In the genomic region with DNA sequence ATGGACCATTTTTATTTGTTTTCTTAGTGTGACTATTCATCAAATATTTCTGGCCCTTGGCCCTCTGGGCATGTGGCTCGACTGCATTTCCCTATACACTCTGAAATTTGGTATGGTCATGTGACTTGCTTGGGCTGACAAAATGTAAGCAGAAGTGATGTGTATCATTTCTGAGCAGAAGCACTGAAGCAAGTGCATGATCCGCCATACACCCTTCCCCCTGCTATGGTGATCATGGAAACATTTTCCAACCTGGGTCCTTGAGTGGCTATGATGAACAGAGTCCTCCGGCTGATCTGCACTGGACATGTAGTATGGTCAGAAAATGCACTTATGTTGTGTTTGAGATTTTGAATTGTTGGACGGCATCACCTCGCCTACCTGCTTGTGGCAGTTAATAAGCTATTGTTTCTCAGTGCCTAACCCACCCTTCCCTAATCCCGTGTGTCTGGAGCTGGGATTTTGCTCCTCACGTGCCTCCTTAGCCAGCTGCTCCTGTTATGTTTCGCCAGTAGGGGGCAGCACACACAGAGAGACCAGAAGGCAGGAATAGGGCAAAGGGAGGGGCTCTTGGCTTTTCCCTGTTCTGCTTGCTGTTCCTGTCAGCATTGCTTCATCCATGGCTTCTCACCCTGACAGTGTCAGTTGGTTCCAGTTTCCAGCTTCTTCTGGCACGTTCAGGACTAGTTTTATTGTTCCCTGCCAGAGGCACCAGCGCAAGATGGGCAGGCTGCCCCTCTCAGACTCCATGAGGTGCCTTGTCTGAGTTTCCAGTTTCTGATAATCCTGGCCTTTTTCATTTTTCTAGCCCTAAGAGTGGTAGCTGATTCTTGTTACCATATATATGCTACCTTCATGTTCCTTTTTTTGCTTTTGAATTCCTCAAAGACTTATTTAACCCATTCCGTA, we compare ENCODE assay signal across 8 cellular contexts.
DNase-seq lines count a peak whose midpoint lies in the region; ATAC-seq, FAIRE-seq and TF ChIP-seq lines count a peak whose summit lies in the region.

No MANE protein-coding gene starts in this region.

- peak in 1 of 5 experiments; percentile 36 for TF ChIP-seq CTCF in gastrocnemius medialis (IDR thresholded peaks at IDR 0.05 in 4 of 5, conservative IDR thresholded peaks at IDR 0.05 in 1 of 5)

- no peak overlapping the region for H3K4me3 ChIP-seq in gastrocnemius medialis

- no peaks in the 10 kb centered on the region for H3K36me3 ChIP-seq in gastrocnemius medialis

- no peaks in the 10 kb centered on the region for H3K9me3 ChIP-seq in gastrocnemius medialis

- no peaks in the 10 kb centered on the region for H3K27me3 Mint-ChIP-seq in activated T-cell treated with anti-CD3 and anti-CD28 coated beads, Interleukin-2, amount 50 U/mL, for 72 hours (ENCODE audit: low read depth)

- no peak overlapping the region for H3K4me3 Mint-ChIP-seq in activated T-cell treated with anti-CD3 and anti-CD28 coated beads, Interleukin-2, amount 50 U/mL, for 72 hours

- no peaks in the 10 kb centered on the region for H3K4me1 Mint-ChIP-seq in activated T-cell treated with anti-CD3 and anti-CD28 coated beads, Interleukin-2, amount 50 U/mL, for 72 hours (ENCODE audit: low read depth)

- in situ Hi-C loops in gastrocnemius medialis (cut with MboI; ENCODE audit: low sequenced_read_pairs in 4 of 4) = no loop called here

- no peak for TF ChIP-seq POLR2A in gastrocnemius medialis (IDR thresholded peaks at IDR 0.05)

- H3K4me1 ChIP-seq in gastrocnemius medialis = no peaks in the 10 kb centered on the region

- H3K9me3 Mint-ChIP-seq in activated T-cell treated with anti-CD3 and anti-CD28 coated beads, Interleukin-2, amount 50 U/mL, for 72 hours = peaks cover 0 to under 1% of the 10 kb centered on the region in 2 donors

- peak; percentile 84 for DNase-seq in NCI-H748 (lab: John Stamatoyannopoulos, UW; ENCODE audit: unreplicated experiment)
- DNase-seq in activated T-cell treated with anti-CD3 and anti-CD28 coated beads, Interleukin-2, amount 50 U/mL, for 72 hours = peak; percentile 46 to 65
- peak; percentile 35 for DNase-seq in left ventricle myocardium superior
- peak; percentile 25 for DNase-seq in stimulated activated CD4-positive, alpha-beta T cell treated with anti-CD3 and anti-CD28 coated beads, Interleukin-12 subunit alpha, Interleukin-12 subunit beta, amount 100 ng/mL, for 4 hours
- DNase-seq in gastrocnemius medialis = no peak

- no peaks in the 10 kb centered on the region for H3K27me3 ChIP-seq in gastrocnemius medialis

- H3K27ac Mint-ChIP-seq in activated T-cell treated with anti-CD3 and anti-CD28 coated beads, Interleukin-2, amount 50 U/mL, for 72 hours = no peak overlapping the region

- no peak overlapping the region for H3K27ac ChIP-seq in gastrocnemius medialis

- peak; percentile 96 for ATAC-seq in GM21360 (IDR thresholded peaks at IDR 0.05; ENCODE audit: unreplicated experiment)
- ATAC-seq in HG03469 (IDR thresholded peaks at IDR 0.05; ENCODE audit: unreplicated experiment) = peak; percentile 66
- ATAC-seq in activated T-cell treated with anti-CD3 and anti-CD28 coated beads, Interleukin-2, amount 50 U/mL, for 72 hours (replicated peaks in 1 of 2) = peak; percentile 28 to 53
- no peak for ATAC-seq in left ventricle myocardium superior
- no peak for ATAC-seq in gastrocnemius medialis

- H3K36me3 Mint-ChIP-seq in activated T-cell treated with anti-CD3 and anti-CD28 coated beads, Interleukin-2, amount 50 U/mL, for 72 hours (ENCODE audit: insufficient read depth in 2 of 2) = no peaks in the 10 kb centered on the region

- FAIRE-seq in G401.6 (lab: Jason Lieb, UNC) = peak; percentile 81

- intact Hi-C loops in left ventricle myocardium superior (cut with micrococcal nuclease) (no loop called here), gastrocnemius medialis (cut with DNase I; ENCODE audit: low total_unique reads) (no loop called here)

Comparison
In these comparisons a context has a peak if more than half of its experiments do, and no peak if none do; other contexts are left out.
1. ATAC-seq: peak in GM21360 (single experiment), HG03469 (single experiment) and activated T-cell treated with anti-CD3 and anti-CD28 coated beads, Interleukin-2, amount 50 U/mL, for 72 hours (2 of 2); none in left ventricle myocardium superior (single experiment) and gastrocnemius medialis (0 of 2).
2. DNase-seq: peak in NCI-H748 (single experiment), activated T-cell treated with anti-CD3 and anti-CD28 coated beads, Interleukin-2, amount 50 U/mL, for 72 hours (2 of 2), left ventricle myocardium superior (single experiment) and stimulated activated CD4-positive, alpha-beta T cell treated with anti-CD3 and anti-CD28 coated beads, Interleukin-12 subunit alpha, Interleukin-12 subunit beta, amount 100 ng/mL, for 4 hours (single experiment); none in gastrocnemius medialis (0 of 2).